19 cellular contexts compared by ENCODE assay signal in the genomic region with DNA sequence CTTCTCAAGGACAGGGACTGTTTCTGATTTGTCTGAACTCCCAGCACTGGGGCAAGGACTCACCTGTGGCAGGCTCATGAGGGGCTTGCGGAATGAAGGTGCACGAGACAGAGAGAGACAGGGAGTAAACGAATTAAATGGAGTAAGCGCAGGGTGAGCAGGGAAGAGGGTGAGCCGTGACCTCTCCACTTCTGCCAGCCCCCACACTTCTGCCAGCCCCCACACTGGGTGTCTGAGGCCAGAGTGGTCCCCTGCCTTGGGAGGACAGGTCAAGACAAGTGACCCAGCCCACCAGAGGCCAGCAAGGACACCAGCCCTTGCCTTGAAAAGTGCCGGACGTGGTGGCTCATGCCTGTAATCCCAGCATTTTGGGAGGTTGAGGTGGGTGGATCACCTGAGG. TPM values are rescaled to one million over a fixed set of nuclear protein-coding genes. Genes with fewer than 3 reads are reported as not detected.
DNase-seq lines count a peak whose midpoint lies in the region; ATAC-seq and TF ChIP-seq lines count a peak whose summit lies in the region.
"Had no signal": no experiment of that assay in that cellular context is flagged by ENCODE, and none has a peak within 500 bp of the region (broad histone marks: within the 10 kb centered on the region; RNA-seq: fewer than 3 reads in every experiment).

No MANE protein-coding gene starts in this region.

- H3K9me3 Mint-ChIP-seq in chondrocyte (ENCODE audit: low read depth) (no peaks in the 10 kb centered on the region), nephron progenitor cell (no peaks in the 10 kb centered on the region)
- H3K9me3 Mint-ChIP-seq in effector memory CD8-positive, alpha-beta T cell, result no peaks in the 10 kb centered on the region
- H3K9me3 Mint-ChIP-seq: CD4-positive, CD25-positive, alpha-beta regulatory T cell; CD8-positive, alpha-beta memory T cell; H9 had no signal

- TF ChIP-seq POLR2A in testis (IDR thresholded peaks at IDR 0.05), result no peak

- ATAC-seq in upper lobe of right lung, result no peak
- ATAC-seq in effector memory CD8-positive, alpha-beta T cell (replicated peaks), result no peak
- ATAC-seq: GM12878, HepG2 had no signal

- H3K27ac ChIP-seq in upper lobe of right lung (no peak overlapping the region), testis (no peak overlapping the region)

- H3K4me3 Mint-ChIP-seq in chondrocyte (ENCODE audit: unreplicated experiment) (no peak overlapping the region), nephron progenitor cell (no peak overlapping the region)
- no peak overlapping the region for H3K4me3 Mint-ChIP-seq in effector memory CD8-positive, alpha-beta T cell
- H3K4me3 Mint-ChIP-seq: CD4-positive, CD25-positive, alpha-beta regulatory T cell; CD8-positive, alpha-beta memory T cell; H9 had no signal

- H3K36me3 Mint-ChIP-seq in chondrocyte (ENCODE audit: low read depth) (no peaks in the 10 kb centered on the region), nephron progenitor cell (ENCODE audit: low read depth) (no peaks in the 10 kb centered on the region)
- H3K36me3 Mint-ChIP-seq in effector memory CD8-positive, alpha-beta T cell (ENCODE audit: insufficient read depth), result no peaks in the 10 kb centered on the region
- H3K36me3 Mint-ChIP-seq: CD4-positive, CD25-positive, alpha-beta regulatory T cell; CD8-positive, alpha-beta memory T cell had no signal

- H3K4me3 ChIP-seq in upper lobe of right lung (no peak overlapping the region), testis (no peak overlapping the region)
- H3K4me3 ChIP-seq: GM12878 had no signal

- H3K9me3 ChIP-seq in upper lobe of right lung (no peaks in the 10 kb centered on the region), testis (no peaks in the 10 kb centered on the region)
- H3K9me3 ChIP-seq: BE2C had no signal

- H3K27me3 ChIP-seq in upper lobe of right lung (no peaks in the 10 kb centered on the region), testis (no peaks in the 10 kb centered on the region)
- H3K27me3 ChIP-seq: BE2C had no signal

- H3K27me3 Mint-ChIP-seq in chondrocyte (ENCODE audit: low read depth) (no peaks in the 10 kb centered on the region), nephron progenitor cell (ENCODE audit: low read depth, poor library complexity) (no peaks in the 10 kb centered on the region)
- peaks cover 3 to 25% of the 10 kb centered on the region in 2 donors for H3K27me3 Mint-ChIP-seq in effector memory CD8-positive, alpha-beta T cell

- no peak overlapping the region for H3K27ac Mint-ChIP-seq in chondrocyte (ENCODE audit: unreplicated experiment)
- H3K27ac Mint-ChIP-seq in nephron progenitor cell, result peak overlapping the region; percentile 79
- no peak overlapping the region for H3K27ac Mint-ChIP-seq in effector memory CD8-positive, alpha-beta T cell
- H3K27ac Mint-ChIP-seq: CD4-positive, CD25-positive, alpha-beta regulatory T cell had no signal

- 89 to 94% methylated on average over 7 of the region's 7 CpGs for WGBS in testis, 2 donors

- H3K36me3 ChIP-seq in upper lobe of right lung (no peaks in the 10 kb centered on the region), testis (ENCODE audit: low read depth, missing control alignments) (no peaks in the 10 kb centered on the region)
- H3K36me3 ChIP-seq: BE2C had no signal

- H3K4me1 ChIP-seq in upper lobe of right lung, result peaks cover 19% of the 10 kb centered on the region
- no peaks in the 10 kb centered on the region for H3K4me1 ChIP-seq in testis
- H3K4me1 ChIP-seq: BE2C had no signal

- TF ChIP-seq CTCF in chondrocyte (IDR thresholded peaks at IDR 0.05) (no peak), nephron progenitor cell (IDR thresholded peaks at IDR 0.05) (no peak), upper lobe of right lung (IDR thresholded peaks at IDR 0.05) (no peak), testis (IDR thresholded peaks at IDR 0.05) (no peak)

- DNase-seq in chondrocyte (ENCODE audit: low spot score) (peak; percentile 70), nephron progenitor cell (no peak), upper lobe of right lung (peak; percentile 56), testis (no peak), NCI-H1930 (lab: John Stamatoyannopoulos, UW) (no peak)
- no peak for DNase-seq in effector memory CD8-positive, alpha-beta T cell
- DNase-seq: ACHN; BE2C; C1 segment of cervical spinal cord; CD4-positive, CD25-positive, alpha-beta regulatory T cell; CD8-positive, alpha-beta memory T cell; COR-L47; DMS 273 treated with DMSO at 0.1 percent for 48 hours; DMS53; DND-41; EL; H9 had no signal

- H3K4me1 Mint-ChIP-seq in chondrocyte (ENCODE audit: low read depth) (peaks cover 22% of the 10 kb centered on the region), nephron progenitor cell (peaks cover 80% of the 10 kb centered on the region)
- H3K4me1 Mint-ChIP-seq in effector memory CD8-positive, alpha-beta T cell (ENCODE audit: low read depth in 2 of 2), result peaks cover 0 to 6% of the 10 kb centered on the region in 2 donors
- H3K4me1 Mint-ChIP-seq: CD4-positive, CD25-positive, alpha-beta regulatory T cell; CD8-positive, alpha-beta memory T cell had no signal

- intact Hi-C loops in upper lobe of right lung (cut with DNase I) (loop anchor here (5.0 kb wide), 1 partner anchor 304 kb away; no protein-coding TSS in a partner anchor), testis (cut with DNase I; ENCODE audit: low total_unique reads) (loop anchor here (10.0 kb wide), 2 partner anchors 134 to 296 kb away; no protein-coding TSS in a partner anchor)

RNA-seq across cellular contexts. Expression of a gene that starts 37.2 kb away (rescaled TPM):
- 36.6 to 66.7 TPM (median 58.5 TPM) in 3 replicates for total RNA-seq in chondrocyte
- total RNA-seq in upper lobe of right lung, result 81.6 TPM
- total RNA-seq in testis, result 100 to 1,000 TPM; 102 to 136 TPM
- polyA plus RNA-seq in testis (ENCODE audit: insufficient read depth, low read depth, low replicate concordance), result 57.7 TPM
- total RNA-seq: CD4-positive, CD25-positive, alpha-beta regulatory T cell had no signal
- polyA plus RNA-seq: CD4-positive, CD25-positive, alpha-beta regulatory T cell had no signal

Comparison
In these comparisons a context has a peak if more than half of its experiments do, and no peak if none do; other contexts are left out.
1. DNase-seq: peak in chondrocyte (single experiment) and upper lobe of right lung (single experiment); none in nephron progenitor cell (single experiment), testis (single experiment), effector memory CD8-positive, alpha-beta T cell (0 of 3) and NCI-H1930 (0 of 2).